ENCODE assay signal across 12 cellular contexts in genomic region chr11:71139516-71140205, GRCh38.
DNase-seq lines count a peak whose midpoint lies in the region; ATAC-seq and TF ChIP-seq lines count a peak whose summit lies in the region.
"Had no signal": no experiment of that assay in that cellular context is flagged by ENCODE, and none has a peak within 500 bp of the region (broad histone marks: within the 10 kb centered on the region; RNA-seq: fewer than 3 reads in every experiment).

No MANE protein-coding gene starts in this region.

- no peak for TF ChIP-seq POLR2A in erythroblast (IDR thresholded peaks at IDR 0.05; ENCODE audit: low read length)

- DNase-seq in AG08395 (ENCODE audit: low spot score), result peak; percentile 9
- peak; percentile 35 for DNase-seq in NCI-H2107 (lab: John Stamatoyannopoulos, UW)
- peak; percentile 19 for DNase-seq in fibroblast of villous mesenchyme (ENCODE audit: low read depth)
- DNase-seq in neuronal stem cell (ENCODE audit: low spot score), result no peak
- DNase-seq in GM10248 (ENCODE audit: extremely low spot score), result no peak
- DNase-seq in erythroblast (lab: John Stamatoyannopoulos, UW), result no peak
- DNase-seq: stimulated activated CD4-positive, alpha-beta T cell treated with anti-CD3 and anti-CD28 coated beads, Interleukin-4, amount 100 ng/mL, for 1 hour; uterus had no signal

- H3K36me3 ChIP-seq in neuronal stem cell (replicated peaks in 1 of 2; ENCODE audit: control insufficient read depth in 2 of 2, insufficient read depth in 2 of 2, low read length in 2 of 2), result no peaks in the 10 kb centered on the region
- H3K36me3 ChIP-seq: uterus had no signal

- no peak overlapping the region for H3K4me2 ChIP-seq in neuronal stem cell (ENCODE audit: insufficient read depth, low read length, poor library complexity, severe bottlenecking)

- no peaks in the 10 kb centered on the region for H3K79me1 ChIP-seq in neuronal stem cell (ENCODE audit: low read depth, low read length)

- H3K27ac ChIP-seq in neuronal stem cell (replicated peaks; ENCODE audit: low read length), result no peak overlapping the region
- H3K27ac ChIP-seq: uterus had no signal

- no peak overlapping the region for H2BK5ac ChIP-seq in neuronal stem cell (ENCODE audit: low read length)

- H2BK120ac ChIP-seq in neuronal stem cell (ENCODE audit: low read depth, low read length), result peak overlapping the region; percentile 28

- H3K4me3 ChIP-seq in fibroblast of villous mesenchyme (ENCODE audit: low read depth, low read length), result no peak overlapping the region
- H3K4me3 ChIP-seq in neuronal stem cell (ENCODE audit: low read length in 2 of 2), result no peak overlapping the region
- H3K4me3 ChIP-seq: mucosa of descending colon, uterus had no signal

- WGBS in neuronal stem cell (ENCODE audit: extremely low coverage in 2 of 2, insufficient read length in 2 of 2, insufficient replicate concordance in 1 of 2), 2 donors, result no CpG with 5 or more reads among the region's 16 CpGs

- TF ChIP-seq CTCF in fibroblast of villous mesenchyme (IDR thresholded peaks at IDR 0.05; ENCODE audit: insufficient read depth, low read depth, low read length) (no peak), GM10248 (IDR thresholded peaks at IDR 0.05; ENCODE audit: control extremely low read depth, extremely low read depth, low read depth, missing control alignments) (no peak)

- H3K9ac ChIP-seq in neuronal stem cell (ENCODE audit: low read depth, low read length, poor library complexity), result no peak overlapping the region

- peak overlapping the region; percentile 40 for H2AK5ac ChIP-seq in neuronal stem cell (ENCODE audit: low read depth, low read length)

- peaks cover 0 to 16% of the 10 kb centered on the region in 2 donors for H3K4me1 ChIP-seq in neuronal stem cell (ENCODE audit: control insufficient read depth in 2 of 2, insufficient read depth in 1 of 2, low read depth in 1 of 2, low read length in 2 of 2)
- H3K4me1 ChIP-seq: uterus had no signal

- H2AFZ ChIP-seq in neuronal stem cell (ENCODE audit: low read length), result no peak overlapping the region

- H2BK12ac ChIP-seq in neuronal stem cell (ENCODE audit: low read length), result peak overlapping the region; percentile 41

- peak overlapping the region; percentile 46 for H4K91ac ChIP-seq in neuronal stem cell (ENCODE audit: low read depth, low read length, poor library complexity)

- CTCF ChIA-PET in GM10248 (lab: Yijun Ruan, JAX), result no interaction called here

- H3K23ac ChIP-seq in neuronal stem cell (ENCODE audit: low read depth, low read length, poor library complexity), result no peak overlapping the region

- no peaks in the 10 kb centered on the region for H3K27me3 ChIP-seq in neuronal stem cell (ENCODE audit: control insufficient read depth in 3 of 3, insufficient read depth in 3 of 3, low read depth in 1 of 3, low read length in 3 of 3)
- H3K27me3 ChIP-seq: uterus had no signal

- peak overlapping the region; percentile 84 for H2BK15ac ChIP-seq in neuronal stem cell (ENCODE audit: low read length)

- peaks cover 0 to 2% of the 10 kb centered on the region in 2 donors for H3K9me3 ChIP-seq in neuronal stem cell (replicated peaks in 1 of 2; ENCODE audit: control insufficient read depth in 2 of 2, insufficient read depth in 1 of 2, low read depth in 1 of 2, low read length in 2 of 2)
- H3K9me3 ChIP-seq: mucosa of descending colon, uterus had no signal

- POLR2A ChIA-PET in GM10248 (lab: Yijun Ruan, JAX), result no interaction called here

- no peak overlapping the region for H4K8ac ChIP-seq in neuronal stem cell (ENCODE audit: low read depth, low read length)

- ATAC-seq in HG02798 (IDR thresholded peaks at IDR 0.05; ENCODE audit: poor library complexity, unreplicated experiment) (no peak), HG02973 (IDR thresholded peaks at IDR 0.05; ENCODE audit: unreplicated experiment) (no peak)
- ATAC-seq: activated CD4-positive, CD25-positive, alpha-beta regulatory T cell treated with anti-CD3 and anti-CD28 coated beads, Interleukin-2, amount 50 U/mL, for 24 hours; mucosa of descending colon had no signal

- H3K4ac ChIP-seq in neuronal stem cell (ENCODE audit: low read length), result no peak overlapping the region

- no peak overlapping the region for H3K14ac ChIP-seq in neuronal stem cell (ENCODE audit: low read length)

- H3K18ac ChIP-seq in neuronal stem cell (ENCODE audit: low read length), result peak overlapping the region; percentile 52

Comparison
In these comparisons a context has a peak if more than half of its experiments do, and no peak if none do; other contexts are left out.
1. DNase-seq: peak in AG08395 (single experiment), NCI-H2107 (single experiment) and fibroblast of villous mesenchyme (single experiment); none in neuronal stem cell (single experiment), GM10248 (single experiment) and erythroblast (0 of 2).